ENCODE assay signal across 28 cellular contexts in genomic region chr5:42960472-42960871, GRCh38.
"Had no signal": no experiment of that assay in that cellular context is flagged by ENCODE, and none has a peak within 500 bp of the region (broad histone marks: within the 10 kb centered on the region; RNA-seq: fewer than 3 reads in every experiment).

No MANE protein-coding gene starts in this region.

- H3K4me3 Mint-ChIP-seq: natural killer cell treated with Interleukin-12 subunit alpha and Interleukin-12 subunit beta and Interleukin-15 and Interleukin-18, amount 100 ng/mL, for 72 hours; nephron progenitor cell; neural crest cell; stimulated activated effector memory CD8-positive, alpha-beta T cell treated with anti-CD3 and anti-CD28 coated beads, Interleukin-12 subunit alpha, Interleukin-12 subunit beta, amount 100 ng/mL, for 72 hours; stimulated activated naive B cell treated with anti-CD40 and anti-IgM and Interleukin-4, amounts not matched to agents 10 μg/mL and 1 μg/mL and 100 μg/mL, for 72 hours; stimulated activated naive CD8-positive, alpha-beta T cell treated with anti-CD3 and anti-CD28 coated beads, Interleukin-15, Interleukin-2, amounts not matched to agents 100 ng/mL and 50 ng/mL, for 24 hours had no signal

- H3K9me3 ChIP-seq: neutrophil, pancreas, psoas muscle, right lobe of liver, sigmoid colon, stomach, thoracic aorta, thyroid gland, tibial nerve, upper lobe of left lung, vagina had no signal

- H3K4me3 ChIP-seq: pancreas, psoas muscle, right lobe of liver, sigmoid colon, stomach, thoracic aorta, thyroid gland, tibial nerve, upper lobe of left lung, vagina had no signal

- H3K36me3 Mint-ChIP-seq: stimulated activated effector memory CD8-positive, alpha-beta T cell treated with anti-CD3 and anti-CD28 coated beads, Interleukin-12 subunit alpha, Interleukin-12 subunit beta, amount 100 ng/mL, for 72 hours; stimulated activated naive B cell treated with anti-CD40 and anti-IgM and Interleukin-4, amounts not matched to agents 10 μg/mL and 1 μg/mL and 100 μg/mL, for 72 hours had no signal

- H3K4me1 ChIP-seq: pancreas, psoas muscle, right lobe of liver, sigmoid colon, stomach, thyroid gland, tibial nerve, upper lobe of left lung, vagina had no signal

- DNase-seq: nephron progenitor cell; nucleus accumbens; pancreas; psoas muscle; right cardiac atrium; right lobe of liver; sigmoid colon; small intestine; stimulated activated CD4-positive, alpha-beta T cell treated with anti-CD3 and anti-CD28 coated beads, Interleukin-15, amount 100 ng/mL, for 24 hours; stimulated activated CD4-positive, alpha-beta T cell treated with anti-CD3 and anti-CD28 coated beads, Interleukin-2, amount 100 ng/mL, for 24 hours; stimulated activated CD4-positive, alpha-beta T cell treated with anti-CD3 and anti-CD28 coated beads, Interleukin-2, amount 100 ng/mL, for 48 hours; stimulated activated CD4-positive, alpha-beta T cell treated with anti-CD3 and anti-CD28 coated beads, Interleukin-4, amount 100 ng/mL, for 24 hours; stimulated activated naive B cell treated with anti-CD40 and anti-IgM and Interleukin-4, amounts not matched to agents 10 μg/mL and 1 μg/mL and 100 μg/mL, for 72 hours; stimulated activated naive CD4-positive, alpha-beta T cell treated with Interleukin-2 at 50 U/mL for 16 hours; stomach; thyroid gland; trophoblast cell; upper lobe of left lung had no signal

- H3K4me1 Mint-ChIP-seq: nephron progenitor cell, neural crest cell had no signal

- H3K27ac ChIP-seq: neutrophil, pancreas, psoas muscle, right lobe of liver, sigmoid colon, stomach, thoracic aorta, thyroid gland, tibial nerve, upper lobe of left lung, vagina had no signal

- FAIRE-seq: pancreas, small intestine, urothelium cell line had no signal

- H3K36me3 ChIP-seq: neutrophil, pancreas, right lobe of liver, sigmoid colon, stomach, thoracic aorta, thyroid gland, tibial nerve, upper lobe of left lung, vagina had no signal

- H3K27ac Mint-ChIP-seq: nephron progenitor cell; stimulated activated effector memory CD8-positive, alpha-beta T cell treated with anti-CD3 and anti-CD28 coated beads, Interleukin-12 subunit alpha, Interleukin-12 subunit beta, amount 100 ng/mL, for 72 hours; stimulated activated naive B cell treated with anti-CD40 and anti-IgM and Interleukin-4, amounts not matched to agents 10 μg/mL and 1 μg/mL and 100 μg/mL, for 72 hours; stimulated activated naive CD8-positive, alpha-beta T cell treated with anti-CD3 and anti-CD28 coated beads, Interleukin-15, Interleukin-2, amounts not matched to agents 100 ng/mL and 50 ng/mL, for 24 hours had no signal

- H3K27me3 ChIP-seq: neutrophil, right lobe of liver, thyroid gland, tibial nerve, upper lobe of left lung, vagina had no signal

- H3K27me3 Mint-ChIP-seq: natural killer cell treated with Interleukin-12 subunit alpha and Interleukin-12 subunit beta and Interleukin-15 and Interleukin-18, amount 100 ng/mL, for 72 hours; progenitor cell of endocrine pancreas; stimulated activated naive B cell treated with anti-CD40 and anti-IgM and Interleukin-4, amounts not matched to agents 10 μg/mL and 1 μg/mL and 100 μg/mL, for 72 hours; stimulated activated naive CD8-positive, alpha-beta T cell treated with anti-CD3 and anti-CD28 coated beads, Interleukin-15, Interleukin-2, amounts not matched to agents 100 ng/mL and 50 ng/mL, for 24 hours had no signal

- H3K9me3 Mint-ChIP-seq: natural killer cell treated with Interleukin-12 subunit alpha and Interleukin-12 subunit beta and Interleukin-15 and Interleukin-18, amount 100 ng/mL, for 72 hours; neural crest cell; stimulated activated effector memory CD8-positive, alpha-beta T cell treated with anti-CD3 and anti-CD28 coated beads, Interleukin-12 subunit alpha, Interleukin-12 subunit beta, amount 100 ng/mL, for 72 hours; stimulated activated naive B cell treated with anti-CD40 and anti-IgM and Interleukin-4, amounts not matched to agents 10 μg/mL and 1 μg/mL and 100 μg/mL, for 72 hours; stimulated activated naive CD8-positive, alpha-beta T cell treated with anti-CD3 and anti-CD28 coated beads, Interleukin-15, Interleukin-2, amounts not matched to agents 100 ng/mL and 50 ng/mL, for 24 hours had no signal

- ATAC-seq: natural killer cell treated with Interleukin-12 subunit alpha and Interleukin-12 subunit beta and Interleukin-15 and Interleukin-18, amount 100 ng/mL, for 72 hours; pancreas; psoas muscle; right cardiac atrium; right lobe of liver; stimulated activated effector memory CD8-positive, alpha-beta T cell treated with anti-CD3 and anti-CD28 coated beads, Interleukin-12 subunit alpha, Interleukin-12 subunit beta, amount 100 ng/mL, for 72 hours; stimulated activated naive B cell treated with anti-CD40 and anti-IgM and Interleukin-4, amounts not matched to agents 10 μg/mL and 1 μg/mL and 100 μg/mL, for 72 hours had no signal
